7 cellular contexts compared by ENCODE assay signal in the genomic region with DNA sequence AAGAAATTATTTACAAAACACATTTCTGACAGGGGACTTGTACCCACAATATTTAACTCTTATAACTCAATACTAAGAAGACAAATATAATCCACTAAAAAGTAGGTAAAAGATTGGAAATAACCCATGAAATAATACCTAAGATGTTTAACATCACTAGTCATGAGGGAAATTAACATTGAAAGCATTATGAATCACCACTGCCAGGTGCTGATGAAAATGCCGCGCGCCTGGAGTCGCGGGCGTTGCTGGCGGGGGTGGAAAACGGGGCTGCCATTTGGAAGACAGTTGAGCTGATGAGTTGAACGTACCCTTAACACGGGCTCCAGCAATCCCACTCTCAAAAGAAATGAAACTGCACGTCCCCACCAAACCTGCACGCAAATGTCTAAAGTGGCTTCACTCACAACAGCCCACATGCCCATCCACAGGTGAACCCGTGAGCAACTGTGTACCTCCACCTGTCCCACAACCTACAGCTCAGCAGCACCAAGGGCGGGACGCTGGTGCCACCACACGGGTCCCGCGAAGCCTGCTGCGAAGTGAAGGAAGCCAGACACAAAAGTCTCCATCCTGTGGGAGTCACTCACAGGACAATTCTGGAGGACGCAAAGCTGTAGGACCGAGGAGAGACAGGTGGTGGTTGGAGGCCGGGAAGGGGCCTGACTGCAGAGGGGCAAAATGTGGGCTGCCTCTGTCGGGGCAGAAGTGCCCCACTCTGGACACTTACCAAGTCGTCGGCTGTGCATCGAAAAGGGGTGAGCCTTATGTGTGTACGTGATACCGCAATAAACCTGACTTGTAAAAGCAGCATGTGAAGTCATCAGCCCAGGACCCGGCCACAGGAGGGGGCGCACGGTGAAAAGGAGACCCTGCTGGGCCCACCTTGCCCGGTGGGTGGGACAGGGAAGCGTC.
DNase-seq lines count a peak whose midpoint lies in the region; ATAC-seq, FAIRE-seq and TF ChIP-seq lines count a peak whose summit lies in the region.
"Not testable (repeated sequence)": the region's sequence is repeated elsewhere in the genome, so short reads cannot be mapped to it uniquely, and the experiment has no call there.

No MANE protein-coding gene starts in this region.

- H3K27ac Mint-ChIP-seq in MCF 10A (ENCODE audit: low read depth, unreplicated experiment): not testable (repeated sequence)

- not testable (repeated sequence) for H3K4me1 Mint-ChIP-seq in MCF 10A (ENCODE audit: insufficient read depth, unreplicated experiment)

- POLR2A ChIA-PET in RWPE1 (lab: Yijun Ruan, JAX; ENCODE audit: low non-redundant PET); HepG2 (lab: Yijun Ruan, JAX): not testable (repeated sequence)
- POLR2A ChIA-PET in MCF 10A (lab: Yijun Ruan, JAX): interaction anchor here (0.7 kb wide), 1 partner anchor 906 kb away, joined by 3 read pairs; no protein-coding TSS in a partner anchor

- not testable (repeated sequence) for H3K4me3 Mint-ChIP-seq in MCF 10A (ENCODE audit: unreplicated experiment)

- not testable (repeated sequence) for H4K20me1 ChIP-seq in HepG2 (ENCODE audit: insufficient read depth, low read length)

- H3K9ac ChIP-seq in HepG2 (ENCODE audit: insufficient read depth, low read depth, low read length): not testable (repeated sequence)

- not testable (repeated sequence) for BruUV-seq in MCF 10A (replicated peaks; lab: Mats Ljungman, UMichigan); HepG2 (replicated peaks; lab: Mats Ljungman, UMichigan)

- in situ Hi-C loops in HepG2 (cut with HindIII; ENCODE audit: extremely low pct_ligation_motif_present, low pct_unique_long_range_greater_than_20kb): not testable (repeated sequence)

- not testable (repeated sequence) for H3K4me2 ChIP-seq in HepG2 (ENCODE audit: low read depth, low read length)

- not testable (repeated sequence) for TF ChIP-seq EP300 in HepG2 (IDR thresholded peaks at IDR 0.05; ENCODE audit: low read depth in 2 of 2, low read length in 2 of 2); HepG2 (CRISPR knock-in tag; IDR thresholded peaks at IDR 0.05; ENCODE audit: borderline replicate concordance)

- not testable (repeated sequence) for H3K36me3 Mint-ChIP-seq in MCF 10A (ENCODE audit: insufficient read depth, unreplicated experiment)

- intact Hi-C loops in MCF 10A (cut with micrococcal nuclease); head of caudate nucleus (cut with DNase I); HepG2 (cut with micrococcal nuclease; ENCODE audit: unreplicated experiment); posterior vena cava (cut with DNase I); tibial artery (cut with DNase I; ENCODE audit: low total_unique reads): not testable (repeated sequence)

- not testable (repeated sequence) for TF ChIP-seq POLR2A in HepG2 (IDR thresholded peaks at IDR 0.05; ENCODE audit: insufficient read depth in 1 of 2, low read depth in 2 of 2, low read length in 2 of 2)

- H3K79me2 ChIP-seq in HepG2 (ENCODE audit: insufficient read depth, low read length): not testable (repeated sequence)

- H3K27me3 Mint-ChIP-seq in MCF 10A (ENCODE audit: insufficient read depth, unreplicated experiment): not testable (repeated sequence)

- not testable (repeated sequence) for H3K27me3 ChIP-seq in HepG2 (ENCODE audit: control insufficient read depth in 1 of 2, insufficient read depth in 2 of 2, low read length in 2 of 2)
- H3K27me3 ChIP-seq in tibial artery: peaks cover 0 to 13% of the 10 kb centered on the region in 2 donors

- TF ChIP-seq CTCF in RWPE1 (conservative IDR thresholded peaks at IDR 0.05; ENCODE audit: low read depth); MCF 10A (IDR thresholded peaks at IDR 0.05; ENCODE audit: unreplicated experiment); tibial artery (IDR thresholded peaks at IDR 0.05): not testable (repeated sequence)
- TF ChIP-seq CTCF in HepG2 (CRISPR knock-in tag; IDR thresholded peaks at IDR 0.05): peak; percentile 42

- not testable (repeated sequence) for TF ChIP-seq RAD21 in HepG2 (CRISPR knock-in tag; IDR thresholded peaks at IDR 0.05)

- H3K9me3 ChIP-seq in HepG2 (ENCODE audit: low read length); tibial artery: not testable (repeated sequence)

- not testable (repeated sequence) for ATAC-seq in HepG2

- H2AFZ ChIP-seq in HepG2 (ENCODE audit: low read length): not testable (repeated sequence)

- H3K27ac ChIP-seq in RWPE1; HepG2 (ENCODE audit: extremely low read length, insufficient read depth, low read length); tibial artery: not testable (repeated sequence)

- not testable (repeated sequence) for H3K4me3 ChIP-seq in HepG2 (replicated peaks in 1 of 3; ENCODE audit: insufficient read depth in 1 of 3, low read depth in 2 of 3, low read length in 3 of 3); tibial artery

- FAIRE-seq in HepG2 (lab: Jason Lieb, UNC): not testable (repeated sequence)

- not testable (repeated sequence) for H3K4me1 ChIP-seq in HepG2 (ENCODE audit: insufficient read depth, low read length); tibial artery

- H3K9me3 Mint-ChIP-seq in MCF 10A (ENCODE audit: unreplicated experiment): not testable (repeated sequence)

- CTCF ChIA-PET in RWPE1 (lab: Yijun Ruan, JAX); MCF 10A (lab: Yijun Ruan, JAX); HepG2 (lab: Yijun Ruan, JAX; ENCODE audit: low intra/inter-chr PET ratio, low total read pairs): not testable (repeated sequence)

- WGBS in HepG2 (ENCODE audit: low lambda C conversion rate): 61% methylated on average over 29 of the region's 33 CpGs

- H3K36me3 ChIP-seq in HepG2 (replicated peaks in 1 of 2; ENCODE audit: control insufficient read depth in 1 of 2, insufficient read depth in 2 of 2, low read length in 2 of 2); tibial artery: not testable (repeated sequence)

- DNase-seq in DMS 273 (lab: John Stamatoyannopoulos, UW; ENCODE audit: unreplicated experiment): peak; percentile 22
- DNase-seq in RWPE1 (ENCODE audit: low spot score): peak; percentile 44
- peak; percentile 5 for DNase-seq in MCF 10A (ENCODE audit: unreplicated experiment)
- peak in 41 of 42 donors; percentile 13 to 77 (median 57) for DNase-seq in head of caudate nucleus
- DNase-seq in HepG2 (ENCODE audit: low spot score): not testable (repeated sequence)
- DNase-seq in posterior vena cava (ENCODE audit: low spot score): peak; percentile 69
- peak; percentile 16 to 44 for DNase-seq in tibial artery

TF ChIP-seq in HepG2, 621 proteins besides CTCF, POLR2A, EP300 and RAD21:
- TF ChIP-seq, protein P1, sequence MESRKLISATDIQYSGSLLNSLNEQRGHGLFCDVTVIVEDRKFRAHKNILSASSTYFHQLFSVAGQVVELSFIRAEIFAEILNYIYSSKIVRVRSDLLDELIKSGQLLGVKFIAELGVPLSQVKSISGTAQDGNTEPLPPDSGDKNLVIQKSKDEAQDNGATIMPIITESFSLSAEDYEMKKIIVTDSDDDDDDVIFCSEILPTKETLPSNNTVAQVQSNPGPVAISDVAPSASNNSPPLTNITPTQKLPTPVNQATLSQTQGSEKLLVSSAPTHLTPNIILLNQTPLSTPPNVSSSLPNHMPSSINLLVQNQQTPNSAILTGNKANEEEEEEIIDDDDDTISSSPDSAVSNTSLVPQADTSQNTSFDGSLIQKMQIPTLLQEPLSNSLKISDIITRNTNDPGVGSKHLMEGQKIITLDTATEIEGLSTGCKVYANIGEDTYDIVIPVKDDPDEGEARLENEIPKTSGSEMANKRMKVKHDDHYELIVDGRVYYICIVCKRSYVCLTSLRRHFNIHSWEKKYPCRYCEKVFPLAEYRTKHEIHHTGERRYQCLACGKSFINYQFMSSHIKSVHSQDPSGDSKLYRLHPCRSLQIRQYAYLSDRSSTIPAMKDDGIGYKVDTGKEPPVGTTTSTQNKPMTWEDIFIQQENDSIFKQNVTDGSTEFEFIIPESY (CRISPR knock-in tag; IDR thresholded peaks at IDR 0.05): peak; percentile 98
- TF ChIP-seq STAG1 (CRISPR knock-in tag; IDR thresholded peaks at IDR 0.05): peak; percentile 42
TF ChIP-seq in HepG2: peak in this region for 2; not testable (repeated sequence) for 619.
